ENCODE assay signal across 9 cellular contexts in genomic region chr19:46542428-46543230, GRCh38. TPM values are rescaled to one million over a fixed set of nuclear protein-coding genes. Genes with fewer than 3 reads are reported as not detected.
DNase-seq lines count a peak whose midpoint lies in the region; ATAC-seq and TF ChIP-seq lines count a peak whose summit lies in the region.
"Had no signal": no experiment of that assay in that cellular context is flagged by ENCODE, and none has a peak within 500 bp of the region (broad histone marks: within the 10 kb centered on the region; RNA-seq: fewer than 3 reads in every experiment).

No MANE protein-coding gene starts in this region.

- H3K4me3 ChIP-seq in Karpas-422 (ENCODE audit: low read length) (no peak overlapping the region), PC-3 (ENCODE audit: low read length) (no peak overlapping the region)
- no peak overlapping the region for H3K4me3 ChIP-seq in naive thymus-derived CD4-positive, alpha-beta T cell (ENCODE audit: low read length)

- H3K27me3 ChIP-seq in Karpas-422 (ENCODE audit: low read length) (no peaks in the 10 kb centered on the region), PC-3 (ENCODE audit: low read length) (no peaks in the 10 kb centered on the region)
- H3K27me3 ChIP-seq in naive thymus-derived CD4-positive, alpha-beta T cell (ENCODE audit: control insufficient read depth in 2 of 2, insufficient read depth in 2 of 2, low read length in 2 of 2), result no peaks in the 10 kb centered on the region

- H3F3A ChIP-seq in PC-3 (ENCODE audit: low read length, unreplicated experiment), result no peaks in the 10 kb centered on the region

- no peaks in the 10 kb centered on the region for H3K4me1 Mint-ChIP-seq in Calu3 (ENCODE audit: low read depth, unreplicated experiment)
- peaks cover 2 to 13% (median 5%) of the 10 kb centered on the region in 7 donors for H3K4me1 Mint-ChIP-seq in naive thymus-derived CD4-positive, alpha-beta T cell

- H3K79me2 ChIP-seq in Karpas-422 (ENCODE audit: low read length) (no peaks in the 10 kb centered on the region), PC-3 (ENCODE audit: low read length) (no peaks in the 10 kb centered on the region)

- H3K9me3 ChIP-seq in Karpas-422 (ENCODE audit: low read length), result no peaks in the 10 kb centered on the region
- no peaks in the 10 kb centered on the region for H3K9me3 ChIP-seq in PC-3 (ENCODE audit: low read length)
- H3K9me3 ChIP-seq in naive thymus-derived CD4-positive, alpha-beta T cell (ENCODE audit: control insufficient read depth in 2 of 3, low read length in 3 of 3), result no peaks in the 10 kb centered on the region

- ATAC-seq in PC-3 (peak; percentile 79), esophagus mucosa (peak; percentile 66), HG02763 (IDR thresholded peaks at IDR 0.05; ENCODE audit: unreplicated experiment) (no peak)
- peak; percentile 87 for ATAC-seq in naive thymus-derived CD4-positive, alpha-beta T cell

- no peaks in the 10 kb centered on the region for H3K36me3 ChIP-seq in Karpas-422 (ENCODE audit: insufficient read depth, low read length)
- no peaks in the 10 kb centered on the region for H3K36me3 ChIP-seq in PC-3 (ENCODE audit: low read depth, low read length)
- H3K36me3 ChIP-seq in naive thymus-derived CD4-positive, alpha-beta T cell (ENCODE audit: control insufficient read depth in 2 of 3, insufficient read depth in 3 of 3, low read length in 3 of 3), result no peaks in the 10 kb centered on the region

- no peak overlapping the region for H3K4me3 Mint-ChIP-seq in Calu3 (ENCODE audit: low read depth, unreplicated experiment)
- H3K4me3 Mint-ChIP-seq in naive thymus-derived CD4-positive, alpha-beta T cell, result no peak overlapping the region

- BruUV-seq in Calu3 (replicated peaks; lab: Mats Ljungman, UMichigan) (no TSS peak), PC-3 (replicated peaks; lab: Mats Ljungman, UMichigan) (no TSS peak)

- no peaks in the 10 kb centered on the region for H3K4me1 ChIP-seq in Karpas-422 (ENCODE audit: low read length)
- no peaks in the 10 kb centered on the region for H3K4me1 ChIP-seq in PC-3 (ENCODE audit: insufficient read depth, low read length)
- no peaks in the 10 kb centered on the region for H3K4me1 ChIP-seq in naive thymus-derived CD4-positive, alpha-beta T cell (ENCODE audit: control insufficient read depth in 2 of 2, insufficient read depth in 2 of 2, low read length in 2 of 2)

- no peaks in the 10 kb centered on the region for H3K9me3 Mint-ChIP-seq in Calu3 (ENCODE audit: low read depth, unreplicated experiment)
- peaks cover 0 to 2% (median 0%) of the 10 kb centered on the region in 11 donors for H3K9me3 Mint-ChIP-seq in naive thymus-derived CD4-positive, alpha-beta T cell

- TF ChIP-seq CTCF in Calu3 (IDR thresholded peaks at IDR 0.05; ENCODE audit: unreplicated experiment) (peak; percentile 92), PC-3 (conservative IDR thresholded peaks at IDR 0.05; ENCODE audit: low read depth, low read length) (peak; percentile 89)

- H4K20me1 ChIP-seq in Karpas-422 (ENCODE audit: insufficient read depth, low read depth, low read length), result no peaks in the 10 kb centered on the region
- no peaks in the 10 kb centered on the region for H4K20me1 ChIP-seq in PC-3 (ENCODE audit: low read length)

- peak; percentile 86 for DNase-seq in Calu3
- DNase-seq in Karpas-422, result peak; percentile 93
- peak; percentile 89 for DNase-seq in PC-3
- peak; percentile 75 for DNase-seq in activated T-cell treated with anti-CD3 and anti-CD28 coated beads for 4 hours
- DNase-seq in naive thymus-derived CD4-positive, alpha-beta T cell, result peak; percentile 46 to 73 (median 64)
- DNase-seq in stimulated activated CD8-positive, alpha-beta memory T cell treated with anti-CD3 and anti-CD28 coated beads, Interleukin-7, amount 100 ng/mL, for 4 hours (ENCODE audit: low read depth in 2 of 2), result peak; percentile 57 to 78

- H3K27me3 Mint-ChIP-seq in Calu3 (ENCODE audit: unreplicated experiment), result peaks cover 29% of the 10 kb centered on the region
- H3K27me3 Mint-ChIP-seq in naive thymus-derived CD4-positive, alpha-beta T cell, result peaks cover 0 to 11% (median 0%) of the 10 kb centered on the region in 5 donors

- no peak overlapping the region for H2AFZ ChIP-seq in Karpas-422 (ENCODE audit: low read length)
- no peak overlapping the region for H2AFZ ChIP-seq in PC-3 (ENCODE audit: low read length)

- peaks cover 9% of the 10 kb centered on the region for H3K36me3 Mint-ChIP-seq in Calu3 (ENCODE audit: insufficient read depth, unreplicated experiment)
- no peaks in the 10 kb centered on the region for H3K36me3 Mint-ChIP-seq in naive thymus-derived CD4-positive, alpha-beta T cell

- POLR2A ChIA-PET in PC-3 (lab: Charles Lee; ENCODE audit: unreplicated experiment), result interaction anchor here (0.7 kb wide), 1 partner anchor 639 kb away, joined by 19 read pairs; no protein-coding TSS in a partner anchor
- POLR2A ChIA-PET in naive thymus-derived CD4-positive, alpha-beta T cell (lab: Charles Lee), result interaction anchor here (1.2 kb wide), 1 partner anchor 14 kb away, joined by 3 read pairs; no protein-coding TSS in a partner anchor

- no peak overlapping the region for H3K27ac ChIP-seq in Karpas-422 (ENCODE audit: low read length)
- H3K27ac ChIP-seq in PC-3 (ENCODE audit: low read length), result no peak overlapping the region
- no peak overlapping the region for H3K27ac ChIP-seq in naive thymus-derived CD4-positive, alpha-beta T cell (ENCODE audit: low read depth, low read length)

- H3K4me2 ChIP-seq in Karpas-422 (ENCODE audit: low read depth, low read length, poor library complexity, severe bottlenecking), result no peak overlapping the region
- H3K4me2 ChIP-seq in PC-3 (ENCODE audit: low read length), result no peak overlapping the region

- H3K27ac Mint-ChIP-seq in Calu3 (ENCODE audit: unreplicated experiment), result no peak overlapping the region
- peak overlapping the region in 2 of 9 donors; percentile 14 to 16 for H3K27ac Mint-ChIP-seq in naive thymus-derived CD4-positive, alpha-beta T cell

- no peak overlapping the region for H3K9ac ChIP-seq in Karpas-422 (ENCODE audit: low read length)
- H3K9ac ChIP-seq in PC-3 (ENCODE audit: low read length), result no peak overlapping the region

- H3K9me2 ChIP-seq in Karpas-422 (replicated peaks; ENCODE audit: insufficient read depth, low read length) (no peaks in the 10 kb centered on the region), PC-3 (replicated peaks; ENCODE audit: low read length) (no peaks in the 10 kb centered on the region)

- CTCF ChIA-PET in Calu3 (lab: Charles Lee), result interaction anchor here (0.6 to 1.4 kb wide), 7 partner anchors 13 to 959 kb away, joined by 3 to 7 read pairs (median 3); no protein-coding TSS in a partner anchor
- CTCF ChIA-PET in PC-3 (lab: Charles Lee), result interaction anchor here (0.5 to 1.0 kb wide), 3 partner anchors 13 to 147 kb away, joined by 3 to 11 read pairs (median 3); no protein-coding TSS in a partner anchor
- CTCF ChIA-PET in naive thymus-derived CD4-positive, alpha-beta T cell (lab: Charles Lee), result interaction anchor here (0.5 to 13.2 kb wide), 14 partner anchors 9 to 176 kb away, joined by 3 to 241 read pairs (median 3); no protein-coding TSS in a partner anchor

- intact Hi-C loops in Calu3 (cut with micrococcal nuclease; ENCODE audit: unreplicated experiment), result loop anchor here (1.0 kb wide), 1 partner anchor 13 kb away; no protein-coding TSS in a partner anchor
- intact Hi-C loops in PC-3 (cut with micrococcal nuclease), result loop anchor here (1.0 kb wide), 1 partner anchor 13 kb away; no protein-coding TSS in a partner anchor
- intact Hi-C loops in naive thymus-derived CD4-positive, alpha-beta T cell (cut with micrococcal nuclease), result loop anchor here (1.0 to 5.0 kb wide), 7 partner anchors 13 to 147 kb away; partner anchors contain the start of gene DACT3 (in 1 of the 2)

RNA-seq across cellular contexts. Expression of gene PNMA8B, which starts 47.0 kb away (rescaled TPM):
- total RNA-seq in Calu3 (2022) (not detected in 2 replicates), PC-3 (2014; rRNA removed) (not detected in 2 replicates), esophagus mucosa (0.08 TPM)
- not detected in 2 replicates for total RNA-seq in Karpas-422 (2014; rRNA removed; shearing (Covaris generic); ENCODE audit: low replicate concordance)
- 1 to 10 TPM in 2 of 5 experiments, under 1 TPM in 2, not detected in 1; 0.24 to 2.3 (median 1.5) TPM for total RNA-seq in naive thymus-derived CD4-positive, alpha-beta T cell
- 1 to 10 TPM; 1.0 to 1.8 TPM for polyA plus RNA-seq in naive thymus-derived CD4-positive, alpha-beta T cell
- total RNA-seq: T-helper 1 cell treated with Interleukin-12 subunit alpha and Interleukin-12 subunit beta and Interleukin-4 antibody, amounts not matched to agents 30 ng/mL and 1 ng/mL, for 36 hours had no signal

RNA-seq across cellular contexts. Expression of gene CALM3, which starts 58.5 kb away (rescaled TPM):
- total RNA-seq in Calu3 (2022), result 182 and 220 TPM in 2 replicates
- 103 and 122 TPM in 2 replicates for total RNA-seq in Karpas-422 (2014; rRNA removed; shearing (Covaris generic); ENCODE audit: low replicate concordance)
- total RNA-seq in PC-3 (2014; rRNA removed), result 160 and 217 TPM in 2 replicates
- total RNA-seq in esophagus mucosa, result 109 TPM
- total RNA-seq in naive thymus-derived CD4-positive, alpha-beta T cell, result 100 to 1,000 TPM; 203 to 517 (median 266) TPM
- 100 to 1,000 TPM; 242 to 254 TPM for polyA plus RNA-seq in naive thymus-derived CD4-positive, alpha-beta T cell
